Comparison of ENCODE assay signal across 26 cellular contexts in genomic region chr3:31093608-31093990, GRCh38.
"Had no signal": no experiment of that assay in that cellular context is flagged by ENCODE, and none has a peak within 500 bp of the region (broad histone marks: within the 10 kb centered on the region; RNA-seq: fewer than 3 reads in every experiment).

No MANE protein-coding gene starts in this region.

- H3K27ac ChIP-seq: Peyer's patch, RWPE1, SK-N-MC had no signal

- H3K36me3 ChIP-seq: Peyer's patch had no signal

- H3K27me3 ChIP-seq: Peyer's patch had no signal

- H3K4me1 ChIP-seq: Peyer's patch had no signal

- H3K9me3 ChIP-seq: Peyer's patch had no signal

- DNase-seq: activated B cell treated with CpG ODN at 0.5 μM for 24 hours; activated CD4-positive, alpha-beta T cell treated with anti-CD3 and anti-CD28 coated beads for 1 hour; activated CD4-positive, alpha-beta T cell treated with anti-CD3 and anti-CD28 coated beads, Interleukin-2, amount 10 ng/mL, durations not matched to agents 24 days and 14 days; activated CD4-positive, alpha-beta T cell treated with anti-CD3 and anti-CD28 coated beads, Interleukin-2, amount 50 U/mL, for 48 hours; activated CD8-positive, alpha-beta memory T cell treated with anti-CD3 and anti-CD28 coated beads for 24 hours; activated gamma-delta T cell; activated naive CD4-positive, alpha-beta T cell treated with anti-CD3 and anti-CD28 coated beads for 36 hours; activated T-cell treated with anti-CD3 and anti-CD28 coated beads for 4 hours; activated T-cell treated with anti-CD3 and anti-CD28 coated beads, Interleukin-2, amount 50 U/mL, for 48 hours; central memory CD4-positive, alpha-beta T cell; Kasumi-1; KBM-7; NCI-H1105 treated with DMSO at 0.1 percent for 48 hours; NCI-H1436 treated with DMSO at 0.1 percent for 48 hours; NCI-H187; NCI-H2081; NCI-H510A treated with DMSO at 0.1 percent for 48 hours; Peyer's patch; SHP77 treated with DMSO at 0.1 percent for 48 hours; T-cell; T-helper 2 cell; T1000 had no signal

- FAIRE-seq: TTC549 had no signal

- ATAC-seq: activated T-helper 17 cell treated with anti-CD3 and anti-CD28 coated beads, Interleukin-2, amount 50 U/mL, for 72 hours; T-cell had no signal

- H3K4me3 ChIP-seq: Peyer's patch, SK-N-MC had no signal
